ENCODE assay signal across 1 cellular context in genomic region chr14:69924181-69924580, GRCh38.
TF ChIP-seq lines count a peak whose summit lies in the region.

No MANE protein-coding gene starts in this region.

TF ChIP-seq in IMR-90, 13 proteins besides CTCF, POLR2A, EP300 and RAD21 (continued from another document):
- TF ChIP-seq MAFK (IDR thresholded peaks at IDR 0.05; ENCODE audit: low read depth, low read length) (no peak), RFX5 (IDR thresholded peaks at IDR 0.05; ENCODE audit: low read depth, low read length) (no peak), NFE2L2 (IDR thresholded peaks at IDR 0.05; ENCODE audit: low read depth, low read length) (no peak), ELK1 (IDR thresholded peaks at IDR 0.05; ENCODE audit: borderline replicate concordance, low read depth, low read length) (no peak), CEBPB (IDR thresholded peaks at IDR 0.05; ENCODE audit: low read depth, low read length) (no peak), MXI1 (IDR thresholded peaks at IDR 0.05; ENCODE audit: borderline replicate concordance, low read depth, low read length) (no peak), MAZ (IDR thresholded peaks at IDR 0.05; ENCODE audit: borderline replicate concordance, low read depth, low read length) (no peak)
